Comparison of ENCODE assay signal across 31 cellular contexts in the genomic region with DNA sequence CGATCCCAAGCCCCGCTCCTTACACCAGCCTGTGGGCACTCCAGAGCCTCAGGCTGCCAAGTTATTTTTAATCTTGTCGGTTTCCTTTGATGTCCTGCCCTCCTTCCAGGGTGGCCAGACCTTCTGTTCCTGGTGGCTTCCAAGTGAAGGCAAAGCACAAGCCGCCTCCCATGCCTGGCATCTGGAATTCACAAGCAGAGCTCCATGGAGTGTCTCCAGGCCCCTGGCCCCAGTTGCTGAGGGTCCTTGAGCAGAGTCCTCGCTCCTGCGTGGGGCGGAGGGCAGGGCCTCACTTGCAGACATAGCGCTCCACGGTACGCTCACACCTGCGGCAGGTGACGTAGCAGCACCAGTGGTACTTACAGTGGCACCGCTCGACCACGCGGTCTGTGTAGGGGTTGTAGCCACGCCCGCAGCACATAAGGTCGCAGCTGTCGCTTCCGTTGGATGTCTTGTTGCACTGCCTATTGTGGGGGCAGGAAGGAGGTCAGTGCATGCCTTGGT. TPM values are rescaled to one million over a fixed set of nuclear protein-coding genes. Genes with fewer than 3 reads are reported as not detected.
A peak's percentile ranks its signal among the peaks of the same experiment; 100 is the strongest.
DNase-seq lines count a peak whose midpoint lies in the region; ATAC-seq, FAIRE-seq and TF ChIP-seq lines count a peak whose summit lies in the region.
"Had no signal": no experiment of that assay in that cellular context is flagged by ENCODE, and none has a peak within 500 bp of the region (broad histone marks: within the 10 kb centered on the region; RNA-seq: fewer than 3 reads in every experiment).

No MANE protein-coding gene starts in this region.

- H3K4me3 Mint-ChIP-seq in neural progenitor cell: peak overlapping the region; percentile 64
- H3K4me3 Mint-ChIP-seq: HFFc6; stimulated activated effector memory CD8-positive, alpha-beta T cell treated with anti-CD3 and anti-CD28 coated beads, Interleukin-12 subunit alpha, Interleukin-12 subunit beta, amount 100 ng/mL, for 72 hours; T-helper 17 cell had no signal

- peak; percentile 9 to 23 (median 13) for ATAC-seq in right lobe of liver
- no peak for ATAC-seq in HepG2
- ATAC-seq: body of pancreas; stimulated activated effector memory CD8-positive, alpha-beta T cell treated with anti-CD3 and anti-CD28 coated beads, Interleukin-12 subunit alpha, Interleukin-12 subunit beta, amount 100 ng/mL, for 72 hours; T-helper 17 cell had no signal

- DNase-seq in right lobe of liver (no peak), HepG2 (ENCODE audit: low spot score) (no peak), esophagus squamous epithelium (lab: John Stamatoyannopoulos, UW) (no peak), neural progenitor cell (ENCODE audit: low spot score) (no peak), NAMALWA (ENCODE audit: low spot score) (no peak), NCI-H1105 (lab: John Stamatoyannopoulos, UW) (no peak), superior temporal gyrus (ENCODE audit: extremely low spot score) (no peak)
- no peak for DNase-seq in activated naive CD4-positive, alpha-beta T cell treated with Interleukin-2 at 50 U/mL for 16 hours
- DNase-seq: ACHN; activated CD4-positive, alpha-beta T cell treated with anti-CD3 and anti-CD28 coated beads for 4 hours; activated CD8-positive, alpha-beta memory T cell treated with anti-CD3 and anti-CD28 coated beads for 24 hours; activated gamma-delta T cell treated with Interleukin-2 at 50 U/mL for 16 hours; activated T-cell treated with anti-CD3 and anti-CD28 coated beads, Interleukin-2, amount 50 U/mL, for 1 hour; effector CD8-positive, alpha-beta T cell; HFFc6; KBM-7; MM.1S; NCI-H146; NCI-H2171; Peyer's patch; T-helper 17 cell had no signal

- TF ChIP-seq CTCF in right lobe of liver (IDR thresholded peaks at IDR 0.05) (no peak), HepG2 (CRISPR knock-in tag; IDR thresholded peaks at IDR 0.05) (no peak), esophagus squamous epithelium (IDR thresholded peaks at IDR 0.05) (no peak), neural progenitor cell (IDR thresholded peaks at IDR 0.05) (no peak)

- TF ChIP-seq RAD21 in HepG2 (CRISPR knock-in tag; IDR thresholded peaks at IDR 0.05): no peak

- POLR2A ChIA-PET in HepG2 (lab: Yijun Ruan, JAX): no interaction called here

- in situ Hi-C loops in HepG2 (cut with HindIII; ENCODE audit: extremely low pct_ligation_motif_present, low pct_unique_long_range_greater_than_20kb): no loop called here

- TF ChIP-seq EP300 in HepG2 (IDR thresholded peaks at IDR 0.05; ENCODE audit: low read depth in 2 of 2, low read length in 2 of 2) (no peak), HepG2 (CRISPR knock-in tag; IDR thresholded peaks at IDR 0.05; ENCODE audit: borderline replicate concordance) (no peak)

- no peak overlapping the region for H3K4me2 ChIP-seq in HepG2 (ENCODE audit: low read depth, low read length)
- H3K4me2 ChIP-seq in neural progenitor cell: no peak overlapping the region
- H3K4me2 ChIP-seq: BLaER1 treated with 17β-estradiol and CSF1 and Interleukin-3, amounts not matched to agents 10 nM and 100 nM had no signal

- H3K4me1 Mint-ChIP-seq in neural progenitor cell: peaks cover 39% of the 10 kb centered on the region

- H4K20me1 ChIP-seq in HepG2 (ENCODE audit: insufficient read depth, low read length) (no peaks in the 10 kb centered on the region), neural progenitor cell (ENCODE audit: low read depth) (no peaks in the 10 kb centered on the region)
- H4K20me1 ChIP-seq: BLaER1 treated with 17β-estradiol and CSF1 and Interleukin-3, amounts not matched to agents 10 nM and 100 nM had no signal

- H3K9me3 ChIP-seq in right lobe of liver (no peaks in the 10 kb centered on the region), HepG2 (ENCODE audit: low read length) (no peaks in the 10 kb centered on the region), esophagus squamous epithelium (no peaks in the 10 kb centered on the region), neural progenitor cell (ENCODE audit: low read depth) (no peaks in the 10 kb centered on the region)
- H3K9me3 ChIP-seq: body of pancreas, Peyer's patch had no signal

- H3F3A ChIP-seq in neural progenitor cell (ENCODE audit: low read depth): no peaks in the 10 kb centered on the region

- H3K4me3 ChIP-seq in right lobe of liver: no peak overlapping the region
- H3K4me3 ChIP-seq in HepG2 (replicated peaks in 1 of 3; ENCODE audit: insufficient read depth in 1 of 3, low read depth in 2 of 3, low read length in 3 of 3): no peak overlapping the region
- H3K4me3 ChIP-seq in esophagus squamous epithelium: no peak overlapping the region
- no peak overlapping the region for H3K4me3 ChIP-seq in neural progenitor cell
- H3K4me3 ChIP-seq: BLaER1 treated with 17β-estradiol and CSF1 and Interleukin-3, amounts not matched to agents 10 nM and 100 nM; body of pancreas; Peyer's patch; skin epidermis had no signal

- H2AFZ ChIP-seq in HepG2 (ENCODE audit: low read length) (no peak overlapping the region), neural progenitor cell (replicated peaks) (no peak overlapping the region)

- H3K27ac ChIP-seq in right lobe of liver: no peak overlapping the region
- H3K27ac ChIP-seq in HepG2 (ENCODE audit: extremely low read length, insufficient read depth, low read length): no peak overlapping the region
- H3K27ac ChIP-seq in esophagus squamous epithelium: peak overlapping the region in 3 of 4 donors; percentile 21 to 73 (median 21)
- no peak overlapping the region for H3K27ac ChIP-seq in neural progenitor cell
- H3K27ac ChIP-seq: BLaER1 treated with 17β-estradiol and CSF1 and Interleukin-3, amounts not matched to agents 10 nM and 100 nM; body of pancreas; Peyer's patch had no signal

- no peaks in the 10 kb centered on the region for H3K27me3 ChIP-seq in right lobe of liver
- H3K27me3 ChIP-seq in HepG2 (ENCODE audit: control insufficient read depth in 1 of 2, insufficient read depth in 2 of 2, low read length in 2 of 2): 0 out of 5 replicates have a peak, but pooled peaks cover 0 to 5% of the 10 kb centered on the region in 2 experiments
- no peaks in the 10 kb centered on the region for H3K27me3 ChIP-seq in esophagus squamous epithelium
- H3K27me3 ChIP-seq in neural progenitor cell: no peaks in the 10 kb centered on the region
- H3K27me3 ChIP-seq: BLaER1 treated with 17β-estradiol and CSF1 and Interleukin-3, amounts not matched to agents 10 nM and 100 nM; body of pancreas; Peyer's patch had no signal

- 100% methylated on average over 4 of the region's 21 CpGs for WGBS in right lobe of liver (ENCODE audit: insufficient coverage, low coverage, low lambda C conversion rate, missing lambda C conversion rate)
- WGBS in HepG2 (ENCODE audit: low lambda C conversion rate): 87% methylated on average over 15 of the region's 21 CpGs
- WGBS in esophagus squamous epithelium, 2 donors: 59 to 84% methylated on average over 3 to 6 of the region's 21 CpGs

- H3K27ac Mint-ChIP-seq in neural progenitor cell: peak overlapping the region; percentile 29
- H3K27ac Mint-ChIP-seq: HFFc6; progenitor cell of endocrine pancreas; stimulated activated effector memory CD8-positive, alpha-beta T cell treated with anti-CD3 and anti-CD28 coated beads, Interleukin-12 subunit alpha, Interleukin-12 subunit beta, amount 100 ng/mL, for 72 hours; T-helper 17 cell had no signal

- no TSS peak for BruUV-seq in HepG2 (replicated peaks; lab: Mats Ljungman, UMichigan)

- CTCF ChIA-PET in HepG2 (lab: Yijun Ruan, JAX; ENCODE audit: low intra/inter-chr PET ratio, low total read pairs): no interaction called here

- H3K9me3 Mint-ChIP-seq in neural progenitor cell: no peaks in the 10 kb centered on the region
- H3K9me3 Mint-ChIP-seq: HFFc6; neural crest cell; stimulated activated effector memory CD8-positive, alpha-beta T cell treated with anti-CD3 and anti-CD28 coated beads, Interleukin-12 subunit alpha, Interleukin-12 subunit beta, amount 100 ng/mL, for 72 hours had no signal

- TF ChIP-seq POLR2A in right lobe of liver (IDR thresholded peaks at IDR 0.05) (no peak), HepG2 (IDR thresholded peaks at IDR 0.05; ENCODE audit: insufficient read depth in 1 of 2, low read depth in 2 of 2, low read length in 2 of 2) (no peak), esophagus squamous epithelium (IDR thresholded peaks at IDR 0.05) (no peak)

- no peak for FAIRE-seq in HepG2 (lab: Jason Lieb, UNC)
- FAIRE-seq: colon, GM12891 had no signal

- H3K79me2 ChIP-seq in HepG2 (ENCODE audit: insufficient read depth, low read length) (no peaks in the 10 kb centered on the region), neural progenitor cell (ENCODE audit: low read depth) (no peaks in the 10 kb centered on the region)

- peaks cover 18% of the 10 kb centered on the region for H3K27me3 Mint-ChIP-seq in neural progenitor cell (ENCODE audit: insufficient read depth, low read depth)

- H3K36me3 Mint-ChIP-seq in neural progenitor cell: no peaks in the 10 kb centered on the region
- H3K36me3 Mint-ChIP-seq: stimulated activated effector memory CD8-positive, alpha-beta T cell treated with anti-CD3 and anti-CD28 coated beads, Interleukin-12 subunit alpha, Interleukin-12 subunit beta, amount 100 ng/mL, for 72 hours had no signal

- H3K9ac ChIP-seq in HepG2 (ENCODE audit: insufficient read depth, low read depth, low read length) (no peak overlapping the region), neural progenitor cell (no peak overlapping the region)
- H3K9ac ChIP-seq: BLaER1 treated with 17β-estradiol and CSF1 and Interleukin-3, amounts not matched to agents 10 nM and 100 nM had no signal

- H3K36me3 ChIP-seq in right lobe of liver (no peaks in the 10 kb centered on the region), HepG2 (replicated peaks in 1 of 2; ENCODE audit: control insufficient read depth in 1 of 2, insufficient read depth in 2 of 2, low read length in 2 of 2) (no peaks in the 10 kb centered on the region), esophagus squamous epithelium (no peaks in the 10 kb centered on the region), neural progenitor cell (no peaks in the 10 kb centered on the region)
- H3K36me3 ChIP-seq: BLaER1 treated with 17β-estradiol and CSF1 and Interleukin-3, amounts not matched to agents 10 nM and 100 nM; Peyer's patch had no signal

- intact Hi-C loops in right lobe of liver (cut with DNase I): no loop called here
- intact Hi-C loops in HepG2 (cut with micrococcal nuclease; ENCODE audit: unreplicated experiment): no loop called here
- intact Hi-C loops in esophagus squamous epithelium (cut with DNase I): no loop called here

- H3K4me1 ChIP-seq in right lobe of liver (no peaks in the 10 kb centered on the region), HepG2 (ENCODE audit: insufficient read depth, low read length) (peaks cover 6% of the 10 kb centered on the region; the same call in 1 of the 2 replicates), esophagus squamous epithelium (peaks cover 0 to 39% (median 9%) of the 10 kb centered on the region in 3 donors), neural progenitor cell (no peaks in the 10 kb centered on the region)
- H3K4me1 ChIP-seq: body of pancreas, Peyer's patch had no signal

RNA-seq across cellular contexts. Expression of gene WNT11, which starts 19.5 kb away (rescaled TPM):
- 10 to 100 TPM in 2 of 6 experiments, 1 to 10 TPM in 4; 2.8 to 13.1 (median 5.5) TPM for total RNA-seq in right lobe of liver
- 0.66 TPM in 1 of 2 replicates, not detected in the other for total RNA-seq in HepG2 (2016; rRNA removed; fragmentation: Illumina TruSeq; extraction: Trizol)
- 0.51 TPM in 1 of 2 replicates, not detected in the other for total RNA-seq in HepG2 (2016; cell fraction: cytosol; rRNA removed; fragmentation: Illumina TruSeq; extraction: Trizol; ENCODE audit: low read depth)
- 0.18 and 0.71 TPM in 2 replicates for total RNA-seq in HepG2 (2016; cell fraction: insoluble cytoplasmic fraction; rRNA removed; fragmentation: Illumina TruSeq; extraction: Trizol)
- 0.21 and 0.25 TPM in 2 replicates for total RNA-seq in HepG2 (2016; cell fraction: membrane; rRNA removed; fragmentation: Illumina TruSeq; extraction: Trizol)
- total RNA-seq in HepG2 (2016; cell fraction: nucleus; rRNA removed; fragmentation: Illumina TruSeq; extraction: Trizol): 0.50 and 0.69 TPM in 2 replicates
- polyA plus RNA-seq in HepG2 (2011; rRNA removed): 0.34 and 0.42 TPM in 2 replicates
- polyA plus RNA-seq in HepG2 (2011; cell fraction: cytosol; rRNA removed): 0.44 and 0.47 TPM in 2 replicates
- 0.74 and 1.2 TPM in 2 replicates for polyA plus RNA-seq in HepG2 (2011; cell fraction: nucleus; rRNA removed)
- 0.16 and 0.33 TPM in 2 replicates for polyA plus RNA-seq in HepG2 (2012)
- 0.09 and 0.11 TPM in 2 replicates for polyA plus RNA-seq in HepG2 (2016; cell fraction: cytosol; fragmentation: Illumina TruSeq; extraction: Trizol; ENCODE audit: low read depth)
- 0.16 and 0.44 TPM in 2 replicates for polyA plus RNA-seq in HepG2 (2016; cell fraction: insoluble cytoplasmic fraction; fragmentation: Illumina TruSeq; extraction: Trizol; ENCODE audit: low read depth)
- not detected in 2 replicates for polyA plus RNA-seq in HepG2 (2016; cell fraction: membrane; fragmentation: Illumina TruSeq; extraction: Trizol; ENCODE audit: low read depth)
- polyA plus RNA-seq in HepG2 (2016; cell fraction: nucleus; fragmentation: Illumina TruSeq; extraction: Trizol; ENCODE audit: insufficient read depth, low read depth): 0.95 and 1.1 TPM in 2 replicates
- 1.5 and 1.6 TPM in 2 replicates for polyA minus RNA-seq in HepG2 (2011; rRNA and poly(A)+ RNA removed; ENCODE audit: low replicate concordance)
- 1.7 TPM in 1 of 2 replicates, not detected in the other for polyA minus RNA-seq in HepG2 (2011; cell fraction: cytosol; rRNA and poly(A)+ RNA removed)
- not detected in 2 replicates for polyA minus RNA-seq in HepG2 (2011; cell fraction: nucleus; rRNA and poly(A)+ RNA removed)
- total RNA-seq in esophagus squamous epithelium: 1 to 10 TPM in 1 of 4 donors, under 1 TPM in 3; 0.13 to 3.2 (median 0.38) TPM
- 0.26 and 0.59 TPM in 2 replicates for total RNA-seq in neural progenitor cell (ENCODE audit: low replicate concordance)
- total RNA-seq: epithelial cell of proximal tubule, fibroblast of villous mesenchyme, HFFc6 had no signal

Comparison
In these comparisons a context has a peak if more than half of its experiments do, and no peak if none do; other contexts are left out.
1. H3K27ac ChIP-seq: peak in esophagus squamous epithelium (3 of 4); none in right lobe of liver (0 of 3), HepG2 (single experiment) and neural progenitor cell (single experiment).